Comparison of ENCODE assay signal across 8 cellular contexts in genomic region chr2:156400704-156401678, GRCh38. TPM values are rescaled to one million over a fixed set of nuclear protein-coding genes. Genes with fewer than 3 reads are reported as not detected.
A peak's percentile ranks its signal among the peaks of the same experiment; 100 is the strongest.
DNase-seq lines count a peak whose midpoint lies in the region; ATAC-seq and TF ChIP-seq lines count a peak whose summit lies in the region.

No MANE protein-coding gene starts in this region.

- no peaks in the 10 kb centered on the region for H3K27me3 ChIP-seq in smooth muscle cell (ENCODE audit: low read depth)

- peak overlapping the region; percentile 45 for H3K9ac ChIP-seq in smooth muscle cell (ENCODE audit: low read depth)

- WGBS in smooth muscle cell (ENCODE audit: low lambda C conversion rate): under 1% methylated on average over 19 of the region's 19 CpGs

- no peaks in the 10 kb centered on the region for H4K20me1 ChIP-seq in smooth muscle cell (ENCODE audit: low read depth)

- no peaks in the 10 kb centered on the region for H3K36me3 ChIP-seq in smooth muscle cell (ENCODE audit: low read depth)

- peak overlapping the region; percentile 93 for H2AFZ ChIP-seq in smooth muscle cell (ENCODE audit: low read depth)

- peak; percentile 82 for ATAC-seq in GM18873 (IDR thresholded peaks at IDR 0.05; ENCODE audit: low FRiP score, unreplicated experiment)
- peak; percentile 55 for ATAC-seq in HG03159 (IDR thresholded peaks at IDR 0.05; ENCODE audit: unreplicated experiment)

- H3K79me2 ChIP-seq in smooth muscle cell (ENCODE audit: low read depth): no peaks in the 10 kb centered on the region

- H3K4me3 ChIP-seq in smooth muscle cell: peak overlapping the region; percentile 88

- in situ Hi-C loops in ACHN (cut with HindIII; ENCODE audit: low pct_ligation_motif_present, low pct_unique_long_range_greater_than_20kb, low sequenced_read_pairs): no loop called here

- DNase-seq in ACHN (peak; percentile 77), NCI-H2227 treated with DMSO at 0.1 percent for 48 hours (lab: John Stamatoyannopoulos, UW) (peak; percentile 97), inferior parietal cortex (ENCODE audit: extremely low spot score) (peak; percentile 97), smooth muscle cell (lab: John Stamatoyannopoulos, UW; ENCODE audit: unreplicated experiment) (peak; percentile 87)
- DNase-seq in activated CD4-positive, CD25-positive, alpha-beta regulatory T cell (lab: John Stamatoyannopoulos, UW): peak; percentile 48 to 62 (median 62)
- peak; percentile 85 for DNase-seq in central memory CD4-positive, alpha-beta T cell

- no peak for TF ChIP-seq CTCF in smooth muscle cell (IDR thresholded peaks at IDR 0.05; ENCODE audit: borderline replicate concordance, insufficient read depth, poor library complexity, severe bottlenecking)

- H3F3A ChIP-seq in smooth muscle cell (ENCODE audit: low read depth): no peaks in the 10 kb centered on the region

- no peaks in the 10 kb centered on the region for H3K4me1 ChIP-seq in smooth muscle cell (ENCODE audit: low read depth)

- H3K27ac ChIP-seq in smooth muscle cell (ENCODE audit: low read depth): peak overlapping the region; percentile 65

- peak overlapping the region; percentile 86 for H3K4me2 ChIP-seq in smooth muscle cell

- no peaks in the 10 kb centered on the region for H3K9me3 ChIP-seq in smooth muscle cell (replicated peaks; ENCODE audit: low read depth)

RNA-seq across cellular contexts. Expression of gene GPD2, which starts 35.2 kb away (rescaled TPM):
- 25.8 and 26.2 TPM in 2 replicates for total RNA-seq in smooth muscle cell
- polyA plus RNA-seq in smooth muscle cell: 3.4 and 5.6 TPM in 2 replicates

Comparison
In these comparisons a context has a peak if more than half of its experiments do, and no peak if none do; other contexts are left out.
1. Peak in every context shown above with its lines: DNase-seq, ATAC-seq, H3K4me3 ChIP-seq and H3K27ac ChIP-seq.